19 cellular contexts compared by ENCODE assay signal in genomic region chr1:159940006-159940620, GRCh38. TPM values are rescaled to one million over a fixed set of nuclear protein-coding genes. Genes with fewer than 3 reads are reported as not detected.
"Had no signal": no experiment of that assay in that cellular context is flagged by ENCODE, and none has a peak within 500 bp of the region (broad histone marks: within the 10 kb centered on the region; RNA-seq: fewer than 3 reads in every experiment).

No MANE protein-coding gene starts in this region.

- ATAC-seq: heart left ventricle; left lobe of liver; naive thymus-derived CD4-positive, alpha-beta T cell; upper lobe of right lung had no signal

- DNase-seq: activated CD4-positive, alpha-beta T cell treated with anti-CD3 and anti-CD28 coated beads, Interleukin-2, amount 50 U/mL, for 4 hours; activated CD4-positive, CD25-positive, alpha-beta regulatory T cell treated with anti-CD3 and anti-CD28 coated beads, Interleukin-2, amount 50 U/mL, for 72 hours; activated naive CD4-positive, alpha-beta T cell; activated naive CD8-positive, alpha-beta T cell treated with anti-CD3 and anti-CD28 coated beads, Interleukin-2, amount 10 ng/mL, durations not matched to agents 7 days and 5 days; activated T-cell treated with anti-CD3 and anti-CD28 coated beads for 4 hours; brain microvascular endothelial cell; effector CD8-positive, alpha-beta T cell; heart left ventricle; naive thymus-derived CD4-positive, alpha-beta T cell; posterior cingulate gyrus; retina; stimulated activated CD4-positive, alpha-beta T cell treated with anti-CD3 and anti-CD28 coated beads, Interleukin-2, amount 100 ng/mL, for 48 hours; stimulated activated naive CD4-positive, alpha-beta T cell; T-helper 1 cell; T1000 had no signal

- FAIRE-seq: frontal cortex, islet of Langerhans had no signal

- H3K36me3 ChIP-seq: brain microvascular endothelial cell, heart left ventricle, upper lobe of right lung had no signal

- H3K9me3 ChIP-seq: heart left ventricle, upper lobe of right lung had no signal

- H3K4me3 ChIP-seq: heart left ventricle, upper lobe of right lung had no signal

- H3K27ac ChIP-seq: brain microvascular endothelial cell, heart left ventricle, upper lobe of right lung had no signal

RNA-seq across cellular contexts. Expression of gene SLAMF9, which starts 13.9 kb away (rescaled TPM):
- polyA plus RNA-seq: naive thymus-derived CD4-positive, alpha-beta T cell had no signal
